11 cellular contexts compared by ENCODE assay signal in the genomic region with DNA sequence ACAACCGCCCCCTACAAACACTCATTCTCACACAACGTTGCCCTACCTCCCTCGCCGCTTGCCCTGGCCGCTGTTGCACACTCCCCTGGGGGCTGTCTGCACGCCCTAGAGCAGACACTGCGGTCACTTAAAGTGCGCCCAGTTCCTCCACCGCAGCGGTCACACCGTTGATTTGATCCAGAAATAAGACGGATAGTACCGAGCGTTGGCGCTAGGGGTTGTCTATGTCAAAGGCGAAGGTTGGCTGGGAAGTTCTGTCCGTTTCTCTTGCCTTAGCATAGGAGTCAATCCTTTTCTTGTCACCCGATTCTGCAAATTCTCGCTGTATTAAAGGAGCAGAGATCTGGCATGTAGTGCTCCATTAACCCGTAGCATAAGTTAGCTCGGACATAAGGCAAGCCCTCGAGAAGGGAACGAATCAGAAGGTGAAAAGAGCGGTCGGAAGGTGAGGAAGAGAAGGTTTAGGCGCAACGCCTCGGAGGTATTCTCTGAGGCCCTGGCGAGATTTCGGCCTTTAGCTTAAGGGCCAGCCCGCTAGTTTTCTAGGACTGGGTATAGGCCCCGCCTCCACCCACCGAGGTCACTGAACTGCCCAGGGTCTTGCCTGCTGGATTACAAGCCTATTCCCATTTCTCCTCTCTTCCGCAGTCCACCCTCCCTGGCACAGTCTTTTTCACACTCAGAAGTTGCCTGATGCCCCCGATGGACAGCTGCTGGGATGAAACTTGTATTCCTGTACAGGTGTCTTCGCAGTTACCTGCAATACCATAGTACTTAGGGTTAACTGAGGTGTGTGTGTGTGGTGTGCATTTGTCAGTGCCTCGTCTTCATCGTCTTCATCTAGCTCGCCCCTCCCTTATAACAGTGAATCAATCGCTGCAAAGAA. TPM values are rescaled to one million over a fixed set of nuclear protein-coding genes. Genes with fewer than 3 reads are reported as not detected.
DNase-seq lines count a peak whose midpoint lies in the region; ATAC-seq and TF ChIP-seq lines count a peak whose summit lies in the region.
"Had no signal": no experiment of that assay in that cellular context is flagged by ENCODE, and none has a peak within 500 bp of the region (broad histone marks: within the 10 kb centered on the region; RNA-seq: fewer than 3 reads in every experiment).

No MANE protein-coding gene starts in this region.

- intact Hi-C loops in dorsolateral prefrontal cortex (cut with DNase I) (loop anchor here in 1 of 2 donors (10.0 kb wide), 1 partner anchor 261 kb away; no protein-coding TSS in a partner anchor), tibial artery (cut with DNase I; ENCODE audit: low total_unique reads) (no loop called here)

- no peak overlapping the region for H3K9ac ChIP-seq in HUES6 (ENCODE audit: low read length)

- H3K4me1 ChIP-seq in HUES6 (ENCODE audit: control insufficient read depth, insufficient read depth, low read length): peaks cover 12% of the 10 kb centered on the region
- peaks cover 0 to 12% (median 3%) of the 10 kb centered on the region in 4 donors for H3K4me1 ChIP-seq in tibial artery
- H3K4me1 ChIP-seq: SJSA1 had no signal

- H3K9me3 ChIP-seq in HUES6 (ENCODE audit: control insufficient read depth, insufficient read depth, low read depth, low read length) (no peaks in the 10 kb centered on the region), tibial artery (no peaks in the 10 kb centered on the region)

- H3K27ac ChIP-seq in HUES6 (ENCODE audit: low read depth, low read length): no peak overlapping the region
- peak overlapping the region in 7 of 59 donors; percentile 3 to 53 (median 32) for H3K27ac ChIP-seq in dorsolateral prefrontal cortex
- no peak overlapping the region for H3K27ac ChIP-seq in tibial artery
- H3K27ac ChIP-seq: SJSA1 had no signal

- TF ChIP-seq CTCF in dorsolateral prefrontal cortex (IDR thresholded peaks at IDR 0.05 in 54 of 56, conservative IDR thresholded peaks at IDR 0.05 in 2 of 56; ENCODE audit: low read depth in 1 of 56, partially characterized antibody in 56 of 56) (peak in 6 of 56 donors; percentile 9 to 31 (median 18)), tibial artery (IDR thresholded peaks at IDR 0.05) (no peak)

- DNase-seq in DMS53 (lab: John Stamatoyannopoulos, UW) (peak; percentile 95), dorsolateral prefrontal cortex (no peak), myocyte (ENCODE audit: low read depth) (peak; percentile 42), tibial artery (no peak), SHP77 (lab: John Stamatoyannopoulos, UW) (no peak)
- DNase-seq in stimulated activated naive CD4-positive, alpha-beta T cell treated with Interleukin-2 at 50 U/mL for 16 hours (lab: John Stamatoyannopoulos, UW): no peak
- DNase-seq: activated T-cell treated with anti-CD3 and anti-CD28 coated beads for 4 hours, NCI-H1092 treated with DMSO at 0.1 percent for 48 hours had no signal

- no peak for ATAC-seq in HG02642 (IDR thresholded peaks at IDR 0.05; ENCODE audit: poor library complexity, unreplicated experiment)

- no peaks in the 10 kb centered on the region for H3K36me3 ChIP-seq in HUES6 (ENCODE audit: control insufficient read depth, insufficient read depth, low read length)
- no peaks in the 10 kb centered on the region for H3K36me3 ChIP-seq in tibial artery
- H3K36me3 ChIP-seq: SJSA1 had no signal

- H3K4me3 ChIP-seq in HUES6 (ENCODE audit: low read depth, low read length) (peak overlapping the region; percentile 69), dorsolateral prefrontal cortex (peak overlapping the region in 51 of 59 donors; percentile 9 to 65 (median 45)), tibial artery (no peak overlapping the region)
- H3K4me3 ChIP-seq: SJSA1 had no signal

- peaks cover 89% of the 10 kb centered on the region for H3K27me3 ChIP-seq in HUES6 (ENCODE audit: control insufficient read depth, insufficient read depth, low read length)
- peaks cover 11 to 87% (median 54%) of the 10 kb centered on the region in 45 donors for H3K27me3 ChIP-seq in dorsolateral prefrontal cortex
- H3K27me3 ChIP-seq in tibial artery: peaks cover 0 to 53% of the 10 kb centered on the region in 2 donors
- H3K27me3 ChIP-seq: SJSA1 had no signal

RNA-seq across cellular contexts. Expression of a gene that starts 10.7 kb away (rescaled TPM):
- total RNA-seq in dorsolateral prefrontal cortex: 10 to 100 TPM in 114 of 120 experiments, 1 to 10 TPM in 6; 6.8 to 51.5 (median 21.6) TPM
- 0.13 and 0.36 TPM in 2 replicates for total RNA-seq in myocyte
- polyA plus RNA-seq in myocyte (2012): not detected
- total RNA-seq: SJSA1 had no signal

Comparison
In these comparisons a context has a peak if more than half of its experiments do, and no peak if none do; other contexts are left out.
1. DNase-seq: peak in DMS53 (single experiment) and myocyte (single experiment); none in dorsolateral prefrontal cortex (0 of 10), tibial artery (0 of 2), stimulated activated naive CD4-positive, alpha-beta T cell treated with Interleukin-2 at 50 U/mL for 16 hours (single experiment) and SHP77 (0 of 2).
2. H3K4me3 ChIP-seq: peak in HUES6 (single experiment) and dorsolateral prefrontal cortex (51 of 59); none in tibial artery (0 of 2).